Comparison of ENCODE assay signal across 22 cellular contexts in genomic region chr7:130090745-130091532, GRCh38. TPM values are rescaled to one million over a fixed set of nuclear protein-coding genes. Genes with fewer than 3 reads are reported as not detected.
A peak's percentile ranks its signal among the peaks of the same experiment; 100 is the strongest.
DNase-seq lines count a peak whose midpoint lies in the region; ATAC-seq, FAIRE-seq and TF ChIP-seq lines count a peak whose summit lies in the region.
"Had no signal": no experiment of that assay in that cellular context is flagged by ENCODE, and none has a peak within 500 bp of the region (broad histone marks: within the 10 kb centered on the region; RNA-seq: fewer than 3 reads in every experiment).

No MANE protein-coding gene starts in this region.

- no peaks in the 10 kb centered on the region for H3K36me3 ChIP-seq in Karpas-422 (ENCODE audit: insufficient read depth, low read length)
- H3K36me3 ChIP-seq: lower lobe of right lung had no signal

- no peak for FAIRE-seq in urothelium cell line (lab: Jason Lieb, UNC)

- TF ChIP-seq CTCF in RWPE1 (conservative IDR thresholded peaks at IDR 0.05; ENCODE audit: low read depth), result no peak
- no peak for TF ChIP-seq CTCF in coronary artery (IDR thresholded peaks at IDR 0.05)

- peak overlapping the region; percentile 44 for H3K4me2 ChIP-seq in Karpas-422 (ENCODE audit: low read depth, low read length, poor library complexity, severe bottlenecking)

- no peaks in the 10 kb centered on the region for H4K20me1 ChIP-seq in Karpas-422 (ENCODE audit: insufficient read depth, low read depth, low read length)

- H3K4me1 ChIP-seq in Karpas-422 (ENCODE audit: low read length), result peaks cover 33% of the 10 kb centered on the region

- CTCF ChIA-PET in RWPE1 (lab: Yijun Ruan, JAX), result no interaction called here

- H3K27me3 ChIP-seq in Karpas-422 (ENCODE audit: low read length), result no peaks in the 10 kb centered on the region
- H3K27me3 ChIP-seq: heart left ventricle had no signal

- DNase-seq in stimulated activated CD4-positive, alpha-beta T cell treated with anti-CD3 and anti-CD28 coated beads, Interleukin-1b, Interleukin-23, amount 100 ng/mL, for 48 hours, result peak; percentile 40
- DNase-seq in stimulated activated CD4-positive, alpha-beta T cell treated with anti-CD3 and anti-CD28 coated beads, Interleukin-4, amount 100 ng/mL, for 1 hour, result no peak
- no peak for DNase-seq in Karpas-422
- DNase-seq in stimulated activated naive CD8-positive, alpha-beta T cell treated with anti-CD3 and anti-CD28 coated beads, Interleukin-15, amount 100 ng/mL, for 72 hours, result peak in 1 of 2 donors; percentile 57
- no peak for DNase-seq in RWPE1 (ENCODE audit: low spot score)
- no peak for DNase-seq in urothelium cell line (ENCODE audit: low spot score)
- no peak for DNase-seq in coronary artery (ENCODE audit: low spot score)
- DNase-seq: activated CD4-positive, alpha-beta T cell treated with anti-CD3 and anti-CD28 coated beads for 4 hours; amygdala; COR-L47; effector memory CD8-positive, alpha-beta T cell; heart left ventricle; immature natural killer cell; Kasumi-1; lower lobe of right lung; NCI-H1105 treated with DMSO at 0.1 percent for 48 hours; NCI-H2171 treated with DMSO at 0.1 percent for 48 hours; T-helper 9 cell had no signal

- no peaks in the 10 kb centered on the region for H3K27me3 Mint-ChIP-seq in stimulated activated naive CD8-positive, alpha-beta T cell treated with anti-CD3 and anti-CD28 coated beads, Interleukin-15, amount 100 ng/mL, for 72 hours
- H3K27me3 Mint-ChIP-seq: central memory CD8-positive, alpha-beta T cell; effector memory CD8-positive, alpha-beta T cell had no signal

- peak; percentile 57 for ATAC-seq in HG02588 (IDR thresholded peaks at IDR 0.05; ENCODE audit: unreplicated experiment)
- peak; percentile 97 for ATAC-seq in stimulated activated naive CD8-positive, alpha-beta T cell treated with anti-CD3 and anti-CD28 coated beads, Interleukin-15, amount 100 ng/mL, for 72 hours
- ATAC-seq: effector memory CD8-positive, alpha-beta T cell; heart left ventricle; lower lobe of right lung; Panc1 had no signal

- no peaks in the 10 kb centered on the region for H3K9me3 ChIP-seq in Karpas-422 (ENCODE audit: low read length)
- H3K9me3 ChIP-seq: heart left ventricle, lower lobe of right lung had no signal

- H3K9me3 Mint-ChIP-seq in stimulated activated naive CD8-positive, alpha-beta T cell treated with anti-CD3 and anti-CD28 coated beads, Interleukin-15, amount 100 ng/mL, for 72 hours, result no peaks in the 10 kb centered on the region
- H3K9me3 Mint-ChIP-seq: central memory CD8-positive, alpha-beta T cell; effector memory CD8-positive, alpha-beta T cell; immature natural killer cell had no signal

- no peak overlapping the region for H3K4me3 Mint-ChIP-seq in stimulated activated naive CD8-positive, alpha-beta T cell treated with anti-CD3 and anti-CD28 coated beads, Interleukin-15, amount 100 ng/mL, for 72 hours
- H3K4me3 Mint-ChIP-seq: central memory CD8-positive, alpha-beta T cell; effector memory CD8-positive, alpha-beta T cell; immature natural killer cell had no signal

- H3K27ac ChIP-seq in Karpas-422 (ENCODE audit: low read length) (no peak overlapping the region), RWPE1 (no peak overlapping the region), coronary artery (no peak overlapping the region)
- H3K27ac ChIP-seq: heart left ventricle, lower lobe of right lung, parathyroid adenoma had no signal

- peaks cover 96% of the 10 kb centered on the region for H3K79me2 ChIP-seq in Karpas-422 (ENCODE audit: low read length)

- H3K9me2 ChIP-seq in Karpas-422 (replicated peaks; ENCODE audit: insufficient read depth, low read length), result no peaks in the 10 kb centered on the region

- H3K4me3 ChIP-seq in Karpas-422 (ENCODE audit: low read length) (no peak overlapping the region), coronary artery (no peak overlapping the region)
- H3K4me3 ChIP-seq: heart left ventricle, lower lobe of right lung had no signal

- H3K9ac ChIP-seq in Karpas-422 (ENCODE audit: low read length), result no peak overlapping the region
- H3K9ac ChIP-seq: parathyroid adenoma had no signal

- no peak overlapping the region for H3K27ac Mint-ChIP-seq in stimulated activated naive CD8-positive, alpha-beta T cell treated with anti-CD3 and anti-CD28 coated beads, Interleukin-15, amount 100 ng/mL, for 72 hours
- H3K27ac Mint-ChIP-seq: immature natural killer cell had no signal

- peaks cover 17% of the 10 kb centered on the region for H3K4me1 Mint-ChIP-seq in stimulated activated naive CD8-positive, alpha-beta T cell treated with anti-CD3 and anti-CD28 coated beads, Interleukin-15, amount 100 ng/mL, for 72 hours

- POLR2A ChIA-PET in RWPE1 (lab: Yijun Ruan, JAX; ENCODE audit: low non-redundant PET), result no interaction called here

- H2AFZ ChIP-seq in Karpas-422 (ENCODE audit: low read length), result no peak overlapping the region
- H2AFZ ChIP-seq: parathyroid adenoma had no signal

RNA-seq across cellular contexts. Expression of gene KLHDC10, which starts 20.6 kb away (rescaled TPM):
- total RNA-seq in Karpas-422 (2014; rRNA removed; shearing (Covaris generic); ENCODE audit: low replicate concordance), result 13.1 and 14.1 TPM in 2 replicates

RNA-seq across cellular contexts. Expression of gene ZC3HC1, which starts 39.8 kb away (rescaled TPM):
- total RNA-seq in Karpas-422 (2014; rRNA removed; shearing (Covaris generic); ENCODE audit: low replicate concordance), result 12.7 and 26.4 TPM in 2 replicates
